Comparison of ENCODE assay signal across 8 cellular contexts in the genomic region with DNA sequence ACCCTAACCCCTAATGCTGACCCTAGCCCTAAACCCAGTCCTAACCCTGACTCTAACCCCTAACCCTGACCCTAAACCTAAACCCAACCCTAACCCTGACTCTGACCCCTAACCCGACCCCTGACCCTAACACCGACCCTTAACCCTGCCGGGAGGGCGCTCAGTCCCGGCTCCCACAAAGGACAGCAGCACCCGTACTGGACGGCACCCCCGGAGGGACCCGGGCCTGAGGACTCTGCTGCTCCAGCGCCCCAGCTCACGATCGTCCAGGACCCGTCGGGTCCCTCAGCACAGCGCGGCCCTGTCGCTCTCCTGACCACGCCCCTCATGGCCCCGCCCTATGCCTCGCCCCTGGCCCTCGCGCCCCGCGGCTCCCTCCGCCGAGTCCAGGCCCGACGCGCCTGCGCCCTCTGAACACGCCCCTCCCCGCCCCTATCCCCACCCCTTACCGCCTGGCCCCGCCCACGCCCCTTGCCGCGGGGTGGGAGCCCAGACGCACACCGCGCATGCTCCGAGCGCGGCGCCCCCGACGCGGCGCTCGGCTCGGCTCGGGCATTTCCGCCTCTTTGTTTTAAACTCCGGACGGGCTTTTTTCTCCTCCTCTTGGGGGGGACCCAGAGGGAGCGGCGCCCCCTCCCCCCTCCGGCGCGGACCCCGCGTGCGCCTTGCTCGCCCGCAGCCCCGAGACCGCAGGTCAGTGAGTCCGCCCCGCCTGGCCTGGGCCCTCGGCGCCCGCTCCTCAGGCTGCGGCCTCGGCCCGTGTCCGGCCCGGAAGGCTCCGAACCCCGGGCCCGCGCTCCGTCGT. TPM values are rescaled to one million over a fixed set of nuclear protein-coding genes. Genes with fewer than 3 reads are reported as not detected.
DNase-seq lines count a peak whose midpoint lies in the region; ATAC-seq, FAIRE-seq and TF ChIP-seq lines count a peak whose summit lies in the region.

A gene with protein sequence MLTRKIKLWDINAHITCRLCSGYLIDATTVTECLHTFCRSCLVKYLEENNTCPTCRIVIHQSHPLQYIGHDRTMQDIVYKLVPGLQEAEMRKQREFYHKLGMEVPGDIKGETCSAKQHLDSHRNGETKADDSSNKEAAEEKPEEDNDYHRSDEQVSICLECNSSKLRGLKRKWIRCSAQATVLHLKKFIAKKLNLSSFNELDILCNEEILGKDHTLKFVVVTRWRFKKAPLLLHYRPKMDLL (plus strand): TSS at position 555 of the 805 bp plus-strand sequence. CDS start 27,849 bp downstream, outside the sequence.

- POLR2A ChIA-PET in HepG2 (lab: Yijun Ruan, JAX) = interaction anchor here (1.0 kb wide), 1 partner anchor 76 kb away, joined by 4 read pairs; no protein-coding TSS in a partner anchor

- H3K27ac ChIP-seq in C4-2B (peak within 1 kb of the TSS; percentile 98), HepG2 (ENCODE audit: extremely low read length, insufficient read depth, low read length) (peak within 1 kb of the TSS; percentile 75)

- TF ChIP-seq POLR2A in HepG2 (IDR thresholded peaks at IDR 0.05; ENCODE audit: insufficient read depth in 1 of 2, low read depth in 2 of 2, low read length in 2 of 2) = peak in 1 of 2 experiments; percentile 34; a peak in 1 of 4 replicates

- in situ Hi-C loops in HepG2 (cut with HindIII; ENCODE audit: extremely low pct_ligation_motif_present, low pct_unique_long_range_greater_than_20kb) = no loop called here

- peaks cover 58% of the 10 kb centered on the region for H3K4me1 ChIP-seq in HepG2 (ENCODE audit: insufficient read depth, low read length)

- CTCF ChIA-PET in HepG2 (lab: Yijun Ruan, JAX; ENCODE audit: low intra/inter-chr PET ratio, low total read pairs) = no interaction called here

- no peaks in the 10 kb centered on the region for H3K9me3 ChIP-seq in HepG2 (ENCODE audit: low read length)

- ATAC-seq in GM19397 (IDR thresholded peaks at IDR 0.05; ENCODE audit: unreplicated experiment) = peak; percentile 91
- ATAC-seq in HG03565 (IDR thresholded peaks at IDR 0.05; ENCODE audit: unreplicated experiment) = peak; percentile 79
- ATAC-seq in HepG2 = peak; percentile 89

- DNase-seq in NCI-H748 treated with DMSO at 0.1 percent for 48 hours (lab: John Stamatoyannopoulos, UW) (peak; percentile 6), dedifferentiated amniotic fluid mesenchymal stem cell (ENCODE audit: extremely low spot score) (peak; percentile 95), HepG2 (ENCODE audit: low spot score) (peak; percentile 83)
- DNase-seq in activated CD4-positive, alpha-beta T cell treated with anti-CD3 and anti-CD28 coated beads, Interleukin-2, amount 50 U/mL, for 24 hours (ENCODE audit: low read depth in 1 of 2, low spot score in 1 of 2) = peak; percentile 94 to 97
- DNase-seq in stimulated activated CD4-positive, alpha-beta T cell treated with anti-CD3 and anti-CD28 coated beads, Interleukin-2, amount 100 ng/mL, for 48 hours = peak; percentile 97 to 98

- peaks cover 2 to 9% of the 10 kb centered on the region in 2 experiments; a peak in 2 of 5 replicates for H3K36me3 ChIP-seq in HepG2 (replicated peaks in 1 of 2; ENCODE audit: control insufficient read depth in 1 of 2, insufficient read depth in 2 of 2, low read length in 2 of 2)

- intact Hi-C loops in HepG2 (cut with micrococcal nuclease; ENCODE audit: unreplicated experiment) = loop anchor here (2.0 kb wide), 1 partner anchor 19 kb away; no protein-coding TSS in a partner anchor

- no peak for FAIRE-seq in HepG2 (lab: Jason Lieb, UNC)

- peak within 1 kb of the TSS; percentile 87 for H3K4me2 ChIP-seq in HepG2 (ENCODE audit: low read depth, low read length)

- H3K79me2 ChIP-seq in HepG2 (ENCODE audit: insufficient read depth, low read length) = peaks cover 37% of the 10 kb centered on the region

- 2% methylated on average over 47 of the region's 82 CpGs for WGBS in HepG2 (ENCODE audit: low lambda C conversion rate)

- peaks cover 3 to 12% of the 10 kb centered on the region in 2 experiments; a peak in 2 of 5 replicates for H3K27me3 ChIP-seq in HepG2 (ENCODE audit: control insufficient read depth in 1 of 2, insufficient read depth in 2 of 2, low read length in 2 of 2)

- peak within 1 kb of the TSS; percentile 99 for H3K9ac ChIP-seq in HepG2 (ENCODE audit: insufficient read depth, low read depth, low read length)

- TF ChIP-seq CTCF in C4-2B (conservative IDR thresholded peaks at IDR 0.05) (no peak), HepG2 (CRISPR knock-in tag; IDR thresholded peaks at IDR 0.05) (peak; percentile 7; the same call in 1 of the 2 replicates)

- H2AFZ ChIP-seq in HepG2 (ENCODE audit: low read length) = no peak within 1 kb of the TSS

- H3K4me3 ChIP-seq in HepG2 (replicated peaks in 1 of 3; ENCODE audit: insufficient read depth in 1 of 3, low read depth in 2 of 3, low read length in 3 of 3) = peak within 1 kb of the TSS; percentile 89 to 93 (median 92)

- H4K20me1 ChIP-seq in HepG2 (ENCODE audit: insufficient read depth, low read length) = peaks cover 29% of the 10 kb centered on the region

- TF ChIP-seq RAD21 in HepG2 (CRISPR knock-in tag; IDR thresholded peaks at IDR 0.05) = peak; percentile 19; the same call in 1 of the 2 replicates

- no TSS peak for BruUV-seq in HepG2 (replicated peaks; lab: Mats Ljungman, UMichigan)

- TF ChIP-seq EP300 in HepG2 (IDR thresholded peaks at IDR 0.05; ENCODE audit: low read depth in 2 of 2, low read length in 2 of 2) (no peak), HepG2 (CRISPR knock-in tag; IDR thresholded peaks at IDR 0.05; ENCODE audit: borderline replicate concordance) (no peak)

TF ChIP-seq in HepG2, 621 proteins besides CTCF, POLR2A, EP300 and RAD21 (continues in another document):
- TF ChIP-seq NRL (CRISPR knock-in tag; IDR thresholded peaks at IDR 0.05; ENCODE audit: borderline replicate concordance) = no peak
- TF ChIP-seq, protein P1, sequence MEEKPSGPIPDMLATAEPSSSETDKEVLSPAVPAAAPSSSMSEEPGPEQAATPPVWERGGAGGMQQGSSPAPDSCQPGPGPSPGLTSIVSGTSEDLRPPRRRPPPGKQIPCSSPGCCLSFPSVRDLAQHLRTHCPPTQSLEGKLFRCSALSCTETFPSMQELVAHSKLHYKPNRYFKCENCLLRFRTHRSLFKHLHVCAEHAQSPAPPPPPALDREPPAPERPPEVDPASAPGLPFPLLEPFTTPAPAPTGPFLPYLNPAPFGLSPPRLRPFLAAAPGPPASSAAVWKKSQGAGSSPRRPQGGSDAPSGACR (CRISPR knock-in tag; IDR thresholded peaks at IDR 0.05) = no peak
- TF ChIP-seq, protein P2, sequence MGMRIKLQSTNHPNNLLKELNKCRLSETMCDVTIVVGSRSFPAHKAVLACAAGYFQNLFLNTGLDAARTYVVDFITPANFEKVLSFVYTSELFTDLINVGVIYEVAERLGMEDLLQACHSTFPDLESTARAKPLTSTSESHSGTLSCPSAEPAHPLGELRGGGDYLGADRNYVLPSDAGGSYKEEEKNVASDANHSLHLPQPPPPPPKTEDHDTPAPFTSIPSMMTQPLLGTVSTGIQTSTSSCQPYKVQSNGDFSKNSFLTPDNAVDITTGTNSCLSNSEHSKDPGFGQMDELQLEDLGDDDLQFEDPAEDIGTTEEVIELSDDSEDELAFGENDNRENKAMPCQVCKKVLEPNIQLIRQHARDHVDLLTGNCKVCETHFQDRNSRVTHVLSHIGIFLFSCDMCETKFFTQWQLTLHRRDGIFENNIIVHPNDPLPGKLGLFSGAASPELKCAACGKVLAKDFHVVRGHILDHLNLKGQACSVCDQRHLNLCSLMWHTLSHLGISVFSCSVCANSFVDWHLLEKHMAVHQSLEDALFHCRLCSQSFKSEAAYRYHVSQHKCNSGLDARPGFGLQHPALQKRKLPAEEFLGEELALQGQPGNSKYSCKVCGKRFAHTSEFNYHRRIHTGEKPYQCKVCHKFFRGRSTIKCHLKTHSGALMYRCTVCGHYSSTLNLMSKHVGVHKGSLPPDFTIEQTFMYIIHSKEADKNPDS (CRISPR knock-in tag; IDR thresholded peaks at IDR 0.05) = no peak
- no peak for TF ChIP-seq NFYC (CRISPR knock-in tag; IDR thresholded peaks at IDR 0.05)
- no peak for TF ChIP-seq REPIN1 (CRISPR knock-in tag; IDR thresholded peaks at IDR 0.05; ENCODE audit: borderline replicate concordance, low read depth)
- peak; percentile 64; the same call in 1 of the 2 replicates for TF ChIP-seq ZNF616 (CRISPR knock-in tag; IDR thresholded peaks at IDR 0.05; ENCODE audit: low read depth)
- TF ChIP-seq, protein P3, sequence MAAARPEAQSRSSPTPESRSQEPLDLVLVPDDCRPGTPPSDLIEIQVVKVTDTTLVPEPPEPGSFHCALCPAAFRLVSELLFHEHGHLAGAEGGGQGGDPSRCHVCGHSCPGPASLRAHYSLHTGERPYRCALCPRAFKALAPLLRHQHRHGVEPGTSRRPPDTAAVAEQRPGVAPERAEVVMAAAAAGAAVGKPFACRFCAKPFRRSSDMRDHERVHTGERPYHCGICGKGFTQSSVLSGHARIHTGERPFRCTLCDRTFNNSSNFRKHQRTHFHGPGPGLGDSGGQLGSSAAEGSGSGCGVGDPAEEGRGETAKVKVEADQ (CRISPR knock-in tag; IDR thresholded peaks at IDR 0.05; ENCODE audit: borderline replicate concordance) = no peak; the same call in 1 of the 2 replicates
- TF ChIP-seq ZNF552 (CRISPR knock-in tag; IDR thresholded peaks at IDR 0.05; ENCODE audit: borderline replicate concordance) = no peak
- no peak for TF ChIP-seq THAP11 (CRISPR knock-in tag; IDR thresholded peaks at IDR 0.05)

RNA-seq across cellular contexts. Expression of the gene that starts here (rescaled TPM):
- total RNA-seq in HepG2 (2016; rRNA removed; fragmentation: Illumina TruSeq; extraction: Trizol) = 24.2 and 28.6 TPM in 2 replicates
- 16.2 and 16.7 TPM in 2 replicates for total RNA-seq in HepG2 (2016; cell fraction: cytosol; rRNA removed; fragmentation: Illumina TruSeq; extraction: Trizol; ENCODE audit: low read depth)
- total RNA-seq in HepG2 (2016; cell fraction: insoluble cytoplasmic fraction; rRNA removed; fragmentation: Illumina TruSeq; extraction: Trizol) = 22.5 and 27.7 TPM in 2 replicates
- 36.9 and 38.9 TPM in 2 replicates for total RNA-seq in HepG2 (2016; cell fraction: membrane; rRNA removed; fragmentation: Illumina TruSeq; extraction: Trizol)
- 40.6 and 42.6 TPM in 2 replicates for total RNA-seq in HepG2 (2016; cell fraction: nucleus; rRNA removed; fragmentation: Illumina TruSeq; extraction: Trizol)
- polyA plus RNA-seq in HepG2 (2011; rRNA removed) = 66.2 and 80.8 TPM in 2 replicates
- 32.3 and 37.9 TPM in 2 replicates for polyA plus RNA-seq in HepG2 (2011; cell fraction: cytosol; rRNA removed)
- 406 and 428 TPM in 2 replicates for polyA plus RNA-seq in HepG2 (2011; cell fraction: nucleus; rRNA removed)
- polyA plus RNA-seq in HepG2 (2012) = 37.8 and 47.7 TPM in 2 replicates
- polyA plus RNA-seq in HepG2 (2016; cell fraction: cytosol; fragmentation: Illumina TruSeq; extraction: Trizol; ENCODE audit: low read depth) = 13.4 and 15.5 TPM in 2 replicates
- polyA plus RNA-seq in HepG2 (2016; cell fraction: insoluble cytoplasmic fraction; fragmentation: Illumina TruSeq; extraction: Trizol; ENCODE audit: low read depth) = 20.0 and 26.4 TPM in 2 replicates
- polyA plus RNA-seq in HepG2 (2016; cell fraction: membrane; fragmentation: Illumina TruSeq; extraction: Trizol; ENCODE audit: low read depth) = 26.7 and 30.4 TPM in 2 replicates
- polyA plus RNA-seq in HepG2 (2016; cell fraction: nucleus; fragmentation: Illumina TruSeq; extraction: Trizol; ENCODE audit: insufficient read depth, low read depth) = 92.0 and 96.8 TPM in 2 replicates
- 38.9 and 82.6 TPM in 2 replicates for polyA minus RNA-seq in HepG2 (2011; rRNA and poly(A)+ RNA removed; ENCODE audit: low replicate concordance)
- polyA minus RNA-seq in HepG2 (2011; cell fraction: cytosol; rRNA and poly(A)+ RNA removed) = 18.1 and 23.5 TPM in 2 replicates
- polyA minus RNA-seq in HepG2 (2011; cell fraction: nucleus; rRNA and poly(A)+ RNA removed) = 119 and 121 TPM in 2 replicates

Comparison
In these comparisons a context has a peak if more than half of its experiments do, and no peak if none do; other contexts are left out.
1. Peak in every context shown above with its lines: DNase-seq, ATAC-seq, H3K4me3 ChIP-seq and H3K27ac ChIP-seq.
2. DNase-seq: peak in every context shown above with its lines; median percentile 98 in stimulated activated CD4-positive, alpha-beta T cell treated with anti-CD3 and anti-CD28 coated beads, Interleukin-2, amount 100 ng/mL, for 48 hours; 96 in activated CD4-positive, alpha-beta T cell treated with anti-CD3 and anti-CD28 coated beads, Interleukin-2, amount 50 U/mL, for 24 hours; 95 in dedifferentiated amniotic fluid mesenchymal stem cell; 83 in HepG2; 6 in NCI-H748 treated with DMSO at 0.1 percent for 48 hours.